ENCODE assay signal across 7 cellular contexts in the genomic region with DNA sequence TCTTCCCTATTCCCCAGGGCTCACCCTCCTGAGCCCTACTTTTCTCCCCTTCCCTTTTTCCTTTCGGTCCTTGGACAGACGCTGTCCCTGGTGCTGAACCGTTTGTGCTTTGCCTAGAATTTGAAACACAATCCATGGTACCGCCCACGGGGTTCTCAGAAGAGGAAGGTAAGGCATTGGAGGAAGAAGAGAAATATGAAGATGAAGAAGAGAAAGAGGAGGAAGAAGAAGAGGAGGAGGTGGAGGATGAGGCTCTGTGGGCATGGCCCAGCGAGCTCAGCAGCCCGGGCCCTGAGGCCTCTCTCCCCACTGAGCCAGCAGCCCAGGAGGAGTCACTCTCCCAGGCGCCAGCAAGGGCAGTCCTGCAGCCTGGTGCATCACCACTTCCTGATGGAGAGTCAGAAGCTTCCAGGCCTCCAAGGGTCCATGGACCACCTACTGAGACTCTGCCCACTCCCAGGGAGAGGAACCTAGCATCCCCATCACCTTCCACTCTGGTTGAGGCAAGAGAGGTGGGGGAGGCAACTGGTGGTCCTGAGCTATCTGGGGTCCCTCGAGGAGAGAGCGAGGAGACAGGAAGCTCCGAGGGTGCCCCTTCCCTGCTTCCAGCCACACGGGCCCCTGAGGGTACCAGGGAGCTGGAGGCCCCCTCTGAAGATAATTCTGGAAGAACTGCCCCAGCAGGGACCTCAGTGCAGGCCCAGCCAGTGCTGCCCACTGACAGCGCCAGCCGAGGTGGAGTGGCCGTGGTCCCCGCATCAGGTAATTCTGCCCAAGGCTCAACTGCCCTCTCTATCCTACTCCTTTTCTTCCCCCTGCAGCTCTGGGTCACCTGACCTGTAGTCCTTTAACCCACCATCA. TPM values are rescaled to one million over a fixed set of nuclear protein-coding genes. Genes with fewer than 3 reads are reported as not detected.
DNase-seq lines count a peak whose midpoint lies in the region; ATAC-seq and TF ChIP-seq lines count a peak whose summit lies in the region.
"Had no signal": no experiment of that assay in that cellular context is flagged by ENCODE, and none has a peak within 500 bp of the region (broad histone marks: within the 10 kb centered on the region; RNA-seq: fewer than 3 reads in every experiment).

No MANE protein-coding gene starts in this region.

- H3K4me3 ChIP-seq in Karpas-422 (ENCODE audit: low read length) = no peak overlapping the region
- no peak overlapping the region for H3K4me3 ChIP-seq in mesenchymal stem cell (ENCODE audit: insufficient read depth in 1 of 2, low read depth in 1 of 2, low read length in 2 of 2)
- no peak overlapping the region for H3K4me3 ChIP-seq in BE2C (ENCODE audit: low read depth, low read length)
- H3K4me3 ChIP-seq: thoracic aorta had no signal

- H3K36me3 Mint-ChIP-seq in activated CD4-positive, alpha-beta memory T cell treated with anti-CD3 and anti-CD28 coated beads for 36 hours = no peaks in the 10 kb centered on the region
- no peaks in the 10 kb centered on the region for H3K36me3 Mint-ChIP-seq in effector memory CD8-positive, alpha-beta T cell (ENCODE audit: insufficient read depth)

- H3K4me1 ChIP-seq in Karpas-422 (ENCODE audit: low read length) (no peaks in the 10 kb centered on the region), mesenchymal stem cell (ENCODE audit: control insufficient read depth, insufficient read depth, low read depth, low read length) (peaks cover 8% of the 10 kb centered on the region), BE2C (peaks cover 10% of the 10 kb centered on the region)

- H3K18ac ChIP-seq in mesenchymal stem cell (ENCODE audit: low read depth in 1 of 2, low read length in 2 of 2) = no peak overlapping the region

- WGBS in mesenchymal stem cell = 51% methylated on average over 16 of the region's 16 CpGs

- no peak overlapping the region for H4K8ac ChIP-seq in mesenchymal stem cell (ENCODE audit: low read length)

- ATAC-seq in effector memory CD8-positive, alpha-beta T cell (replicated peaks) = no peak

- H3K27ac Mint-ChIP-seq in activated CD4-positive, alpha-beta memory T cell treated with anti-CD3 and anti-CD28 coated beads for 36 hours = no peak overlapping the region
- no peak overlapping the region for H3K27ac Mint-ChIP-seq in effector memory CD8-positive, alpha-beta T cell

- H2BK120ac ChIP-seq in mesenchymal stem cell (ENCODE audit: low read depth, low read length) = no peak overlapping the region

- intact Hi-C loops in activated CD4-positive, alpha-beta memory T cell treated with anti-CD3 and anti-CD28 coated beads for 36 hours (cut with micrococcal nuclease) = no loop called here

- POLR2A ChIA-PET in activated CD4-positive, alpha-beta memory T cell treated with anti-CD3 and anti-CD28 coated beads for 36 hours (lab: Charles Lee) = no interaction called here

- H2AFZ ChIP-seq in Karpas-422 (ENCODE audit: low read length) = no peak overlapping the region
- no peak overlapping the region for H2AFZ ChIP-seq in mesenchymal stem cell (ENCODE audit: low read depth, low read length)

- H3K9ac ChIP-seq in Karpas-422 (ENCODE audit: low read length) (no peak overlapping the region), mesenchymal stem cell (ENCODE audit: low read length) (no peak overlapping the region)

- H2BK12ac ChIP-seq in mesenchymal stem cell (ENCODE audit: low read length in 2 of 2) = no peak overlapping the region

- H2AK5ac ChIP-seq in mesenchymal stem cell (ENCODE audit: low read length, severe bottlenecking) = no peak overlapping the region

- H3K27ac ChIP-seq in Karpas-422 (ENCODE audit: low read length) (no peak overlapping the region), mesenchymal stem cell (ENCODE audit: low read length, poor library complexity, severe bottlenecking) (no peak overlapping the region)
- H3K27ac ChIP-seq: thoracic aorta had no signal

- no peak overlapping the region for H3K4me3 Mint-ChIP-seq in activated CD4-positive, alpha-beta memory T cell treated with anti-CD3 and anti-CD28 coated beads for 36 hours
- no peak overlapping the region for H3K4me3 Mint-ChIP-seq in effector memory CD8-positive, alpha-beta T cell

- TF ChIP-seq CTCF in BE2C (IDR thresholded peaks at IDR 0.05; ENCODE audit: low read depth, low read length) = no peak

- H3K14ac ChIP-seq in mesenchymal stem cell (ENCODE audit: low read length in 2 of 2) = no peak overlapping the region

- H2BK5ac ChIP-seq in mesenchymal stem cell (ENCODE audit: low read depth, low read length, poor library complexity, severe bottlenecking) = no peak overlapping the region

- no peak overlapping the region for H2BK15ac ChIP-seq in mesenchymal stem cell (ENCODE audit: low read depth, poor library complexity, severe bottlenecking)

- peaks cover 8% of the 10 kb centered on the region for H3K4me1 Mint-ChIP-seq in activated CD4-positive, alpha-beta memory T cell treated with anti-CD3 and anti-CD28 coated beads for 36 hours (ENCODE audit: low read depth)
- peaks cover 8 to 9% of the 10 kb centered on the region in 2 donors for H3K4me1 Mint-ChIP-seq in effector memory CD8-positive, alpha-beta T cell (ENCODE audit: low read depth in 2 of 2)

- H3K36me3 ChIP-seq in Karpas-422 (ENCODE audit: insufficient read depth, low read length) (no peaks in the 10 kb centered on the region), mesenchymal stem cell (ENCODE audit: control insufficient read depth in 1 of 2, insufficient read depth in 2 of 2, low read depth in 1 of 2, low read length in 2 of 2) (no peaks in the 10 kb centered on the region), BE2C (no peaks in the 10 kb centered on the region)
- H3K36me3 ChIP-seq: thoracic aorta had no signal

- no peaks in the 10 kb centered on the region for H3K79me2 ChIP-seq in Karpas-422 (ENCODE audit: low read length)

- H3K23ac ChIP-seq in mesenchymal stem cell (ENCODE audit: low read length in 2 of 2) = no peak overlapping the region

- no peak overlapping the region for H3K4ac ChIP-seq in mesenchymal stem cell (ENCODE audit: low read depth in 1 of 2, low read length in 2 of 2)

- H3K9me3 ChIP-seq in Karpas-422 (ENCODE audit: low read length) (no peaks in the 10 kb centered on the region), mesenchymal stem cell (ENCODE audit: control insufficient read depth, low read length) (no peaks in the 10 kb centered on the region), BE2C (no peaks in the 10 kb centered on the region; the same call in 1 of the 2 replicates)
- H3K9me3 ChIP-seq: thoracic aorta had no signal

- H3K9me2 ChIP-seq in Karpas-422 (replicated peaks; ENCODE audit: insufficient read depth, low read length) = no peaks in the 10 kb centered on the region

- peaks cover 5% of the 10 kb centered on the region; the same call in 1 of the 2 replicates for H4K20me1 ChIP-seq in Karpas-422 (ENCODE audit: insufficient read depth, low read depth, low read length)

- peaks cover 75% of the 10 kb centered on the region for H3K27me3 Mint-ChIP-seq in activated CD4-positive, alpha-beta memory T cell treated with anti-CD3 and anti-CD28 coated beads for 36 hours
- peaks cover 92 to 100% of the 10 kb centered on the region in 2 donors for H3K27me3 Mint-ChIP-seq in effector memory CD8-positive, alpha-beta T cell

- no peaks in the 10 kb centered on the region for H3K9me3 Mint-ChIP-seq in activated CD4-positive, alpha-beta memory T cell treated with anti-CD3 and anti-CD28 coated beads for 36 hours
- no peaks in the 10 kb centered on the region for H3K9me3 Mint-ChIP-seq in effector memory CD8-positive, alpha-beta T cell

- H3K4me2 ChIP-seq in Karpas-422 (ENCODE audit: low read depth, low read length, poor library complexity, severe bottlenecking) (no peak overlapping the region), mesenchymal stem cell (ENCODE audit: low read length, poor library complexity, severe bottlenecking) (no peak overlapping the region)

- peak; percentile 75 for DNase-seq in Karpas-422
- DNase-seq in activated CD4-positive, alpha-beta memory T cell treated with anti-CD3 and anti-CD28 coated beads for 36 hours = peak; percentile 32
- peak; percentile 65 for DNase-seq in mesenchymal stem cell
- no peak for DNase-seq in effector memory CD8-positive, alpha-beta T cell
- DNase-seq in BE2C = no peak
- DNase-seq: activated effector memory CD4-positive, alpha-beta T cell treated with anti-CD3 and anti-CD28 coated beads, Interleukin-2, amount 50 U/mL, for 16 hours had no signal

- H3K79me1 ChIP-seq in mesenchymal stem cell (replicated peaks; ENCODE audit: low read length, poor library complexity, severe bottlenecking) = peaks cover 4% of the 10 kb centered on the region

- CTCF ChIA-PET in activated CD4-positive, alpha-beta memory T cell treated with anti-CD3 and anti-CD28 coated beads for 36 hours (lab: Charles Lee) = interaction anchor here (0.6 to 3.4 kb wide), 7 partner anchors 10 to 69 kb away, joined by 3 to 14 read pairs (median 3); no protein-coding TSS in a partner anchor

- H3K27me3 ChIP-seq in Karpas-422 (ENCODE audit: low read length) (no peaks in the 10 kb centered on the region), mesenchymal stem cell (ENCODE audit: control insufficient read depth in 1 of 2, insufficient read depth in 1 of 2, low read length in 2 of 2) (peaks cover 94 to 96% of the 10 kb centered on the region in 2 experiments), BE2C (no peaks in the 10 kb centered on the region)

- H4K91ac ChIP-seq in mesenchymal stem cell (ENCODE audit: low read length) = no peak overlapping the region

RNA-seq across cellular contexts. Expression of gene BCAN, which starts 10.4 kb away (rescaled TPM):
- not detected in 2 replicates for total RNA-seq in Karpas-422 (2014; rRNA removed; shearing (Covaris generic); ENCODE audit: low replicate concordance)
- not detected for total RNA-seq in activated CD4-positive, alpha-beta memory T cell treated with anti-CD3 and anti-CD28 coated beads for 36 hours
- 0.33 TPM for polyA plus RNA-seq in mesenchymal stem cell (2013, experiment 1 of 2)
- polyA plus RNA-seq in mesenchymal stem cell (2013, experiment 2 of 2) = 0.23 TPM
- polyA plus RNA-seq in BE2C (2012; ENCODE audit: insufficient read depth, insufficient read length, low read depth) = 7.8 TPM

RNA-seq across cellular contexts. Expression of gene NES, which starts 24.8 kb away (rescaled TPM):
- not detected in 2 replicates for total RNA-seq in Karpas-422 (2014; rRNA removed; shearing (Covaris generic); ENCODE audit: low replicate concordance)
- under 1 TPM in 1 of 2 experiments, not detected in 1; 0.07 TPM for total RNA-seq in activated CD4-positive, alpha-beta memory T cell treated with anti-CD3 and anti-CD28 coated beads for 36 hours
- polyA plus RNA-seq in mesenchymal stem cell (2013, experiment 1 of 2) = 49.2 TPM
- polyA plus RNA-seq in mesenchymal stem cell (2013, experiment 2 of 2) = 45.3 TPM
- polyA plus RNA-seq in BE2C (2012; ENCODE audit: insufficient read depth, insufficient read length, low read depth) = 22.3 TPM

RNA-seq across cellular contexts. Expression of gene HAPLN2, which starts 33.1 kb away (rescaled TPM):
- 0.47 TPM in 1 of 2 replicates, not detected in the other for total RNA-seq in Karpas-422 (2014; rRNA removed; shearing (Covaris generic); ENCODE audit: low replicate concordance)
- under 1 TPM; 0.21 to 0.34 TPM for total RNA-seq in activated CD4-positive, alpha-beta memory T cell treated with anti-CD3 and anti-CD28 coated beads for 36 hours
- 0.07 TPM for polyA plus RNA-seq in mesenchymal stem cell (2013, experiment 1 of 2)
- 0.07 TPM for polyA plus RNA-seq in mesenchymal stem cell (2013, experiment 2 of 2)
- polyA plus RNA-seq in BE2C (2012; ENCODE audit: insufficient read depth, insufficient read length, low read depth) = 0.86 TPM

RNA-seq across cellular contexts. Expression of gene GPATCH4, which starts 51.1 kb away (rescaled TPM):
- 26.2 and 28.0 TPM in 2 replicates for total RNA-seq in Karpas-422 (2014; rRNA removed; shearing (Covaris generic); ENCODE audit: low replicate concordance)
- total RNA-seq in activated CD4-positive, alpha-beta memory T cell treated with anti-CD3 and anti-CD28 coated beads for 36 hours = 10 to 100 TPM; 40.2 to 43.2 TPM
- 24.8 TPM for polyA plus RNA-seq in mesenchymal stem cell (2013, experiment 1 of 2)
- polyA plus RNA-seq in mesenchymal stem cell (2013, experiment 2 of 2) = 25.4 TPM
- polyA plus RNA-seq in BE2C (2012; ENCODE audit: insufficient read depth, insufficient read length, low read depth) = 162 TPM

RNA-seq across cellular contexts. Expression of gene CRABP2, which starts 53.0 kb away (rescaled TPM):
- 0.56 TPM in 1 of 2 replicates, not detected in the other for total RNA-seq in Karpas-422 (2014; rRNA removed; shearing (Covaris generic); ENCODE audit: low replicate concordance)
- total RNA-seq in activated CD4-positive, alpha-beta memory T cell treated with anti-CD3 and anti-CD28 coated beads for 36 hours = 1 to 10 TPM; 1.1 to 2.3 TPM
- 42.6 TPM for polyA plus RNA-seq in mesenchymal stem cell (2013, experiment 1 of 2)
- polyA plus RNA-seq in mesenchymal stem cell (2013, experiment 2 of 2) = 41.2 TPM
- polyA plus RNA-seq in BE2C (2012; ENCODE audit: insufficient read depth, insufficient read length, low read depth) = 39.0 TPM

Comparison
In these comparisons a context has a peak if more than half of its experiments do, and no peak if none do; other contexts are left out.
1. DNase-seq: peak in Karpas-422 (single experiment), activated CD4-positive, alpha-beta memory T cell treated with anti-CD3 and anti-CD28 coated beads for 36 hours (single experiment) and mesenchymal stem cell (single experiment); none in effector memory CD8-positive, alpha-beta T cell (0 of 3) and BE2C (single experiment).